ENCODE assay signal across 17 cellular contexts in genomic region chr1:221292652-221293051, GRCh38.
"Had no signal": no experiment of that assay in that cellular context is flagged by ENCODE, and none has a peak within 500 bp of the region (broad histone marks: within the 10 kb centered on the region; RNA-seq: fewer than 3 reads in every experiment).

No MANE protein-coding gene starts in this region.

- H3K4me3 ChIP-seq: gastrocnemius medialis, left ventricle myocardium inferior, spleen, testis, upper lobe of left lung had no signal

- DNase-seq: activated CD4-positive, alpha-beta T cell treated with anti-CD3 and anti-CD28 coated beads for 1 hour; activated gamma-delta T cell treated with Interleukin-2 at 50 U/mL for 16 hours; cerebellar nuclear complex; effector CD4-positive, alpha-beta T cell; gastrocnemius medialis; head of caudate nucleus; immature natural killer cell; kidney glomerular epithelial cell; left ventricle myocardium inferior; mammary epithelial cell; retina; spleen; stimulated activated CD4-positive, alpha-beta T cell treated with anti-CD3 and anti-CD28 coated beads, Interleukin-4, amount 100 ng/mL, for 4 hours; T-helper 17 cell; testis; upper lobe of left lung had no signal

- H3K36me3 ChIP-seq: gastrocnemius medialis, left ventricle myocardium inferior, spleen, upper lobe of left lung had no signal

- H3K27ac ChIP-seq: gastrocnemius medialis, left ventricle myocardium inferior, spleen, testis, upper lobe of left lung, VCaP had no signal

- H3K9me3 ChIP-seq: gastrocnemius medialis, left ventricle myocardium inferior, spleen, testis, upper lobe of left lung had no signal

- H3K27me3 ChIP-seq: gastrocnemius medialis, spleen, testis, upper lobe of left lung had no signal

- H3K4me1 ChIP-seq: gastrocnemius medialis, left ventricle myocardium inferior, spleen, testis, upper lobe of left lung had no signal
